Comparison of ENCODE assay signal across 9 cellular contexts in the genomic region with DNA sequence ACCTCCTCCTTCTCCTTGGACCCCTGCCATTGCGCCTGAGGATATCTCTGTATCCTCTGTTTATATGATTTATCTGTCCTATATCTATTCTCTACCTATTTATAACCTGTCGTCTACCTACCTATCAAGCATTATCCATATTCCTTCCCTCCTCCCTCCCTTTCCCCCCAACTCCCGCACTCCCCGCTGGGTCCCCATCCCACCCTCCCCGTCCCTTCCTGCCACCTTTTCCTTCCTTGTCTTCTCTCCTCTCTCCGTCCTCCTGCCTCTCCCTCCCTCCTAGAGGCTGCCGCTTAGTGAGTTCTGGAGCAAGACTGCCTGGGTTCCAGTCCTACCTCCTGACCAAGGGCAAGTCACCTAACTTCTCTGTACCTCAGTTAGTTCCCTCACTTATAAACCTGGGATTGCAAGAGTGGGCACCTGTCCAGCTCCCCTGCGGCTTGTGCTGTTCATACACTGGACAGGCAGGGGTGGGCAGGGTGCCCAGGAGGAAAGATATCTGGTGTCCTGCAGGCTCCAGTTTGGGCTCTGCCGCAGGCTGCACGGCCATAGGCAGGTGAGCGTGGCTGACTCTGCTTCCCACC. TPM values are rescaled to one million over a fixed set of nuclear protein-coding genes. Genes with fewer than 3 reads are reported as not detected.
DNase-seq lines count a peak whose midpoint lies in the region; ATAC-seq and TF ChIP-seq lines count a peak whose summit lies in the region.
"Had no signal": no experiment of that assay in that cellular context is flagged by ENCODE, and none has a peak within 500 bp of the region (broad histone marks: within the 10 kb centered on the region; RNA-seq: fewer than 3 reads in every experiment).

No MANE protein-coding gene starts in this region.

- H3K9ac ChIP-seq in HUES48 (ENCODE audit: low read depth, low read length), result no peak overlapping the region
- no peak overlapping the region for H3K9ac ChIP-seq in mammary epithelial cell (ENCODE audit: insufficient read depth, low read length)

- ATAC-seq in left lobe of liver, result peak; percentile 71

- in situ Hi-C loops in ACHN (cut with HindIII; ENCODE audit: low pct_ligation_motif_present, low pct_unique_long_range_greater_than_20kb, low sequenced_read_pairs) (no loop called here), mammary epithelial cell (cut with MboI; ENCODE audit: low sequenced_read_pairs in 2 of 2) (loop anchor here in 1 of 2 donors (25.0 kb wide), 1 partner anchor 219 kb away; the partner anchor contains the start of genes LILRB3 and RPS9)

- no peaks in the 10 kb centered on the region for H4K20me1 ChIP-seq in mammary epithelial cell (ENCODE audit: insufficient read depth, low read length)

- CTCF ChIA-PET in mammary epithelial cell (lab: Charles Lee; ENCODE audit: low non-redundant PET), result interaction anchor here (0.6 to 0.7 kb wide), 2 partner anchors 16 to 638 kb away, joined by 3 to 6 read pairs; no protein-coding TSS in a partner anchor

- peaks cover 3% of the 10 kb centered on the region; the same call in 1 of the 2 replicates for H3K36me3 ChIP-seq in HUES48 (ENCODE audit: control insufficient read depth, insufficient read depth, low read length)
- no peaks in the 10 kb centered on the region for H3K36me3 ChIP-seq in mammary epithelial cell (ENCODE audit: insufficient read depth, low read length)

- no peak overlapping the region for H2AFZ ChIP-seq in mammary epithelial cell (ENCODE audit: low read depth, low read length)

- peaks cover 3% of the 10 kb centered on the region for H3K27me3 ChIP-seq in HUES48 (ENCODE audit: control insufficient read depth, insufficient read depth, low read length)
- no peaks in the 10 kb centered on the region for H3K27me3 ChIP-seq in mammary epithelial cell (ENCODE audit: insufficient read depth, low read length)

- H3K4me1 ChIP-seq in HUES48 (ENCODE audit: control insufficient read depth, insufficient read depth, low read length) (peaks cover 20% of the 10 kb centered on the region), mammary epithelial cell (ENCODE audit: insufficient read depth, low read length) (peaks cover 15% of the 10 kb centered on the region)

- no peak for TF ChIP-seq CTCF in mammary epithelial cell (conservative IDR thresholded peaks at IDR 0.05 in 1 of 2, IDR thresholded peaks at IDR 0.05 in 1 of 2; ENCODE audit: extremely low read depth in 1 of 2, insufficient read depth in 1 of 2, low read depth in 1 of 2, low read length in 2 of 2)
- TF ChIP-seq CTCF in endothelial cell (IDR thresholded peaks at IDR 0.05; ENCODE audit: unreplicated experiment), result no peak

- no peaks in the 10 kb centered on the region for H3K79me2 ChIP-seq in mammary epithelial cell (ENCODE audit: insufficient read depth, low read length)

- no TSS peak for BruUV-seq in mammary epithelial cell (replicated peaks; lab: Mats Ljungman, UMichigan)

- H3K4me1 Mint-ChIP-seq in endothelial cell (ENCODE audit: unreplicated experiment), result peaks cover 7% of the 10 kb centered on the region

- WGBS in mammary epithelial cell (ENCODE audit: low coverage, missing lambda C conversion rate), result 29% methylated on average over 5 of the region's 11 CpGs

- H3K36me3 Mint-ChIP-seq in endothelial cell (ENCODE audit: low read depth, unreplicated experiment), result no peaks in the 10 kb centered on the region

- dilution Hi-C loops in mammary epithelial cell (cut with HindIII; ENCODE audit: low sequenced_read_pairs), result no loop called here

- DNase-seq in ACHN (peak; percentile 41), mammary epithelial cell (peak; percentile 53), left lobe of liver (ENCODE audit: low spot score) (peak; percentile 79), middle frontal gyrus (ENCODE audit: extremely low spot score, low spot score) (no peak), endothelial cell (ENCODE audit: low spot score) (no peak), GM03348 (ENCODE audit: low spot score) (no peak)
- no peak for DNase-seq in activated naive CD4-positive, alpha-beta T cell treated with Interleukin-2 at 50 U/mL for 16 hours
- DNase-seq: NCI-H1048 had no signal

- H3K4me3 Mint-ChIP-seq in endothelial cell (ENCODE audit: unreplicated experiment), result no peak overlapping the region

- H3K9me3 ChIP-seq in HUES48 (ENCODE audit: control insufficient read depth, insufficient read depth, low read length), result no peaks in the 10 kb centered on the region
- no peaks in the 10 kb centered on the region for H3K9me3 ChIP-seq in mammary epithelial cell (replicated peaks; ENCODE audit: insufficient read depth, low read length)

- peak overlapping the region; percentile 72 for H3K4me2 ChIP-seq in mammary epithelial cell (ENCODE audit: insufficient read depth, low read depth, low read length)

- H3K27me3 Mint-ChIP-seq in endothelial cell (ENCODE audit: unreplicated experiment), result peaks cover 8% of the 10 kb centered on the region

- intact Hi-C loops in mammary epithelial cell (cut with micrococcal nuclease), result no loop called here

- H3K4me3 ChIP-seq in HUES48 (ENCODE audit: low read depth, low read length), result peak overlapping the region; percentile 29; the same call in 1 of the 2 replicates
- no peak overlapping the region for H3K4me3 ChIP-seq in mammary epithelial cell (replicated peaks in 1 of 3; ENCODE audit: insufficient read depth in 1 of 3, low read depth in 2 of 3, low read length in 3 of 3)

- no peak overlapping the region for H3K27ac Mint-ChIP-seq in endothelial cell (ENCODE audit: unreplicated experiment)

- H3K27ac ChIP-seq in HUES48 (ENCODE audit: low read depth, low read length) (no peak overlapping the region), mammary epithelial cell (ENCODE audit: insufficient read depth, low read depth, low read length) (no peak overlapping the region)

- H3K9me3 Mint-ChIP-seq in endothelial cell (ENCODE audit: unreplicated experiment), result no peaks in the 10 kb centered on the region

RNA-seq across cellular contexts. Expression of gene TTYH1, which starts 16.1 kb away (rescaled TPM):
- total RNA-seq in mammary epithelial cell (under 1 TPM in 1 of 2 donors, not detected in 1; under 0.01 TPM), left lobe of liver (0.33 TPM), endothelial cell (ENCODE audit: unreplicated experiment) (10.4 TPM)
- not detected for polyA plus RNA-seq in mammary epithelial cell
- not detected for polyA minus RNA-seq in mammary epithelial cell

RNA-seq across cellular contexts. Expression of gene LENG8, which starts 17.7 kb away (rescaled TPM):
- total RNA-seq in mammary epithelial cell (100 to 1,000 TPM in 1 of 2 donors, 10 to 100 TPM in 1; 68.3 to 212 TPM), left lobe of liver (57.8 TPM), endothelial cell (ENCODE audit: unreplicated experiment) (162 TPM)
- polyA plus RNA-seq in mammary epithelial cell, result 43.2 TPM
- 119 TPM for polyA minus RNA-seq in mammary epithelial cell

RNA-seq across cellular contexts. Expression of gene LENG9, which starts 32.2 kb away (rescaled TPM):
- total RNA-seq in mammary epithelial cell (1 to 10 TPM; 6.3 to 7.3 TPM), left lobe of liver (2.2 TPM), endothelial cell (ENCODE audit: unreplicated experiment) (3.4 TPM)
- polyA plus RNA-seq in mammary epithelial cell, result 1.9 TPM
- 1.3 TPM for polyA minus RNA-seq in mammary epithelial cell

RNA-seq across cellular contexts. Expression of gene CDC42EP5, which starts 41.7 kb away (rescaled TPM):
- total RNA-seq in mammary epithelial cell (10 to 100 TPM in 1 of 2 donors, 1 to 10 TPM in 1; 5.5 to 30.0 TPM), left lobe of liver (2.4 TPM), endothelial cell (ENCODE audit: unreplicated experiment) (21.4 TPM)
- polyA plus RNA-seq in mammary epithelial cell, result 8.8 TPM
- not detected for polyA minus RNA-seq in mammary epithelial cell

Comparison
In these comparisons a context has a peak if more than half of its experiments do, and no peak if none do; other contexts are left out.
1. DNase-seq: peak in ACHN (single experiment), mammary epithelial cell (single experiment) and left lobe of liver (single experiment); none in middle frontal gyrus (single experiment), endothelial cell (single experiment), activated naive CD4-positive, alpha-beta T cell treated with Interleukin-2 at 50 U/mL for 16 hours (single experiment) and GM03348 (single experiment).